ENCODE assay signal across 17 cellular contexts in genomic region chr7:19575909-19576557, GRCh38.
DNase-seq lines count a peak whose midpoint lies in the region; ATAC-seq and TF ChIP-seq lines count a peak whose summit lies in the region.
"Had no signal": no experiment of that assay in that cellular context is flagged by ENCODE, and none has a peak within 500 bp of the region (broad histone marks: within the 10 kb centered on the region; RNA-seq: fewer than 3 reads in every experiment).

No MANE protein-coding gene starts in this region.

- H3K4me3 ChIP-seq in RWPE2 (ENCODE audit: severe bottlenecking) (no peak overlapping the region), Peyer's patch (no peak overlapping the region)
- H3K4me3 ChIP-seq: A549, GM12878 had no signal

- no peaks in the 10 kb centered on the region for H3K36me3 ChIP-seq in RWPE2 (ENCODE audit: low read depth)
- no peaks in the 10 kb centered on the region for H3K36me3 ChIP-seq in Peyer's patch

- H3K9me3 ChIP-seq in RWPE2 (ENCODE audit: severe bottlenecking) (no peaks in the 10 kb centered on the region), Peyer's patch (no peaks in the 10 kb centered on the region)
- H3K9me3 ChIP-seq: A549, Caco-2 had no signal

- H3K27ac ChIP-seq in RWPE2 (ENCODE audit: poor library complexity, severe bottlenecking): no peak overlapping the region
- H3K27ac ChIP-seq in Peyer's patch: no peak overlapping the region
- H3K27ac ChIP-seq: 22Rv1, A549, C4-2B had no signal

- TF ChIP-seq POLR2A in Peyer's patch (IDR thresholded peaks at IDR 0.05): no peak

- no peaks in the 10 kb centered on the region for H3K27me3 ChIP-seq in RWPE2 (ENCODE audit: insufficient read depth, poor library complexity, severe bottlenecking)
- H3K27me3 ChIP-seq in Peyer's patch: no peaks in the 10 kb centered on the region

- TF ChIP-seq CTCF in RWPE2 (IDR thresholded peaks at IDR 0.05; ENCODE audit: poor library complexity, severe bottlenecking) (no peak), Peyer's patch (IDR thresholded peaks at IDR 0.05) (no peak)

- DNase-seq in DMS53 (lab: John Stamatoyannopoulos, UW) (peak; percentile 40), DMS53 treated with DMSO at 0.1 percent for 48 hours (lab: John Stamatoyannopoulos, UW; ENCODE audit: unreplicated experiment) (no peak), RWPE2 (ENCODE audit: low spot score) (no peak), fibroblast of gingiva (ENCODE audit: low read depth) (peak; percentile 14), iris pigment epithelial cell (ENCODE audit: low read depth) (peak; percentile 70), NCI-H69 (lab: John Stamatoyannopoulos, UW) (no peak), Peyer's patch (no peak)
- DNase-seq: AML-193; Caco-2; CD4-positive, alpha-beta T cell; DMS79 treated with DMSO at 0.1 percent for 48 hours; HCEC 1CT had no signal

- ATAC-seq in RWPE2 (ENCODE audit: low read depth) (peak; percentile 79), HG03457 (IDR thresholded peaks at IDR 0.05; ENCODE audit: unreplicated experiment) (no peak)
- ATAC-seq: A549, GM12878 had no signal

- H3K4me1 ChIP-seq in RWPE2 (ENCODE audit: insufficient read depth, poor library complexity, severe bottlenecking): peaks cover 11% of the 10 kb centered on the region
- no peaks in the 10 kb centered on the region for H3K4me1 ChIP-seq in Peyer's patch
- H3K4me1 ChIP-seq: A549, Caco-2 had no signal

Comparison
In these comparisons a context has a peak if more than half of its experiments do, and no peak if none do; other contexts are left out.
1. DNase-seq: peak in DMS53 (single experiment), fibroblast of gingiva (single experiment) and iris pigment epithelial cell (single experiment); none in DMS53 treated with DMSO at 0.1 percent for 48 hours (single experiment), RWPE2 (single experiment), NCI-H69 (single experiment) and Peyer's patch (0 of 3).